Comparison of ENCODE assay signal across 1 cellular context in genomic region chr22:21736948-21737347, GRCh38.
TF ChIP-seq lines count a peak whose summit lies in the region.

No MANE protein-coding gene starts in this region.

TF ChIP-seq in K562, 482 proteins besides CTCF, POLR2A, EP300 and RAD21 (continued from another document):
- no peak for TF ChIP-seq ZNF76 (CRISPR knock-in tag; IDR thresholded peaks at IDR 0.05; ENCODE audit: borderline replicate concordance)
TF ChIP-seq in K562: peak in this region for 1.
